Comparison of ENCODE assay signal across 28 cellular contexts in the genomic region with DNA sequence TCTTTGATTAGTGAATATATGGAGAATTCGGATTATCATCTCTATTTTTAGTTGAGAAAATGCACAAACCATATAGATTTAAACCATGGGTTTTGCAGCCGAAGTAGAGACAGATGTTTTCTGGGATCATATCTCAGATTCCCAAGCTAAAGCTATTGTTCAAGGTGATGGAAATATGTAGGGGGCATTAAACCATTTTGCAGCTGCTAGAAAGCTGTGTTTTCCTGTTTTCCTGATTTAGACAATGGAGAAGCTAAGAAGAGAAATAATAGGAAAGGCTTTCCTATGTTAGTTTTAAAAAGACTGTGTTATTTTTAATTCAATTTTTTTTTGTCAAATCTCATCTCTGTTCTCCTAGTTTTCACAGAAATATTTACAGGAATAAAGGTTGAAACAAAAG. TPM values are rescaled to one million over a fixed set of nuclear protein-coding genes. Genes with fewer than 3 reads are reported as not detected.
DNase-seq lines count a peak whose midpoint lies in the region; ATAC-seq, FAIRE-seq and TF ChIP-seq lines count a peak whose summit lies in the region.
"Had no signal": no experiment of that assay in that cellular context is flagged by ENCODE, and none has a peak within 500 bp of the region (broad histone marks: within the 10 kb centered on the region; RNA-seq: fewer than 3 reads in every experiment).

No MANE protein-coding gene starts in this region.

- H4K20me1 ChIP-seq in BLaER1 treated with 17β-estradiol and CSF1 and Interleukin-3, amounts not matched to agents 10 nM and 100 nM = peaks cover 0 to 63% (median 0%) of the 10 kb centered on the region in 11 experiments; a peak in 7 of 22 replicates
- H4K20me1 ChIP-seq in Loucy (ENCODE audit: insufficient read depth, low read length, poor library complexity, severe bottlenecking) = peaks cover 34% of the 10 kb centered on the region
- H4K20me1 ChIP-seq in endothelial cell of umbilical vein (replicated peaks; ENCODE audit: control insufficient read depth, extremely low read depth, insufficient read depth, low read length) = no peaks in the 10 kb centered on the region

- no peaks in the 10 kb centered on the region for H3K9me2 ChIP-seq in Loucy (replicated peaks; ENCODE audit: low read depth, low read length)

- H3K27ac ChIP-seq in heart left ventricle (peak overlapping the region in 7 of 12 donors; percentile 5 to 99 (median 41)), endothelial cell of umbilical vein (ENCODE audit: insufficient read depth, low read depth, low read length) (no peak overlapping the region), coronary artery (peak overlapping the region in 1 of 2 donors; percentile 23)
- no peak overlapping the region for H3K27ac ChIP-seq in BLaER1 treated with 17β-estradiol and CSF1 and Interleukin-3, amounts not matched to agents 10 nM and 100 nM
- H3K27ac ChIP-seq: A549 had no signal

- BruUV-seq in endothelial cell of umbilical vein (replicated peaks; lab: Mats Ljungman, UMichigan) = no TSS peak

- H3K79me2 ChIP-seq in Loucy (ENCODE audit: insufficient read depth, low read length) = peaks cover 63% of the 10 kb centered on the region
- peaks cover 48% of the 10 kb centered on the region for H3K79me2 ChIP-seq in endothelial cell of umbilical vein (ENCODE audit: control insufficient read depth, insufficient read depth, low read length)

- no peak for TF ChIP-seq CTCF in heart left ventricle (IDR thresholded peaks at IDR 0.05)
- TF ChIP-seq CTCF in Loucy (conservative IDR thresholded peaks at IDR 0.05; ENCODE audit: low read length) = no peak
- no peak for TF ChIP-seq CTCF in endothelial cell of umbilical vein (IDR thresholded peaks at IDR 0.05; ENCODE audit: extremely low read depth in 1 of 2, insufficient read depth in 1 of 2, low read depth in 1 of 2, low read length in 2 of 2)
- no peak for TF ChIP-seq CTCF in coronary artery (IDR thresholded peaks at IDR 0.05)

- no peak overlapping the region for H2AFZ ChIP-seq in Loucy (ENCODE audit: low read length)
- no peak overlapping the region for H2AFZ ChIP-seq in endothelial cell of umbilical vein (ENCODE audit: low read depth, low read length)
- H2AFZ ChIP-seq: GM23338 had no signal

- DNase-seq in heart left ventricle (no peak), Right ventricle myocardium inferior (ENCODE audit: missing footprints) (no peak), endothelial cell of umbilical vein (ENCODE audit: low read depth, low spot score) (peak; percentile 79), NCI-H2171 (lab: John Stamatoyannopoulos, UW) (no peak), coronary artery (ENCODE audit: low spot score) (no peak)
- DNase-seq: 8988T; ACHN; AML-193; BE2C; C1 segment of cervical spinal cord; Calu3; CD4-positive, alpha-beta memory T cell; COR-L47; DMS53; DMS79 treated with DMSO at 0.1 percent for 48 hours; GF-D8; H9 had no signal

- no peaks in the 10 kb centered on the region for H3K27me3 ChIP-seq in heart left ventricle
- H3K27me3 ChIP-seq in BLaER1 treated with 17β-estradiol and CSF1 and Interleukin-3, amounts not matched to agents 10 nM and 100 nM = no peaks in the 10 kb centered on the region
- H3K27me3 ChIP-seq in Loucy (ENCODE audit: insufficient read depth, low read length, poor library complexity, severe bottlenecking) = no peaks in the 10 kb centered on the region
- H3K27me3 ChIP-seq in endothelial cell of umbilical vein (ENCODE audit: control insufficient read depth in 2 of 2, insufficient read depth in 2 of 2, low read length in 2 of 2) = no peaks in the 10 kb centered on the region
- H3K27me3 ChIP-seq: BE2C had no signal

- H3F3A ChIP-seq in Loucy (ENCODE audit: low read depth) = no peaks in the 10 kb centered on the region

- CTCF ChIA-PET in endothelial cell of umbilical vein (lab: Charles Lee) = interaction anchor here (0.9 to 2.3 kb wide), 16 partner anchors 13 to 388 kb away, joined by 3 to 21 read pairs (median 4); no protein-coding TSS in a partner anchor

- H3K4me3 ChIP-seq in heart left ventricle = peak overlapping the region in 3 of 12 donors; percentile 9 to 61 (median 24)
- no peak overlapping the region for H3K4me3 ChIP-seq in BLaER1 treated with 17β-estradiol and CSF1 and Interleukin-3, amounts not matched to agents 10 nM and 100 nM
- peak overlapping the region; percentile 31 for H3K4me3 ChIP-seq in Loucy (ENCODE audit: low read length, poor library complexity, severe bottlenecking)
- H3K4me3 ChIP-seq in endothelial cell of umbilical vein (replicated peaks in 1 of 3; ENCODE audit: insufficient read depth in 1 of 3, low read depth in 1 of 3, low read length in 3 of 3) = no peak overlapping the region
- no peak overlapping the region for H3K4me3 ChIP-seq in coronary artery
- H3K4me3 ChIP-seq: A549, GM23338 had no signal

- no peaks in the 10 kb centered on the region for H3K9me3 ChIP-seq in heart left ventricle
- no peaks in the 10 kb centered on the region for H3K9me3 ChIP-seq in BLaER1 treated with 17β-estradiol and CSF1 and Interleukin-3, amounts not matched to agents 10 nM and 100 nM (replicated peaks in 1 of 11)
- H3K9me3 ChIP-seq in Loucy (ENCODE audit: insufficient read depth, low read depth, low read length) = no peaks in the 10 kb centered on the region
- no peaks in the 10 kb centered on the region for H3K9me3 ChIP-seq in endothelial cell of umbilical vein (replicated peaks; ENCODE audit: control insufficient read depth, insufficient read depth, low read length)
- H3K9me3 ChIP-seq: A549, BE2C had no signal

- H3K36me3 ChIP-seq in heart left ventricle (peaks cover 0 to 24% (median 0%) of the 10 kb centered on the region in 9 donors), Loucy (ENCODE audit: insufficient read depth, low read length) (no peaks in the 10 kb centered on the region; the same call in 1 of the 2 replicates), endothelial cell of umbilical vein (ENCODE audit: control insufficient read depth in 2 of 2, extremely low read depth in 1 of 2, insufficient read depth in 2 of 2, low read length in 2 of 2) (peaks cover 15 to 18% of the 10 kb centered on the region in 2 experiments)
- H3K36me3 ChIP-seq in BLaER1 treated with 17β-estradiol and CSF1 and Interleukin-3, amounts not matched to agents 10 nM and 100 nM = peaks cover 0 to 69% (median 40%) of the 10 kb centered on the region in 11 experiments; a peak in 13 of 22 replicates
- H3K36me3 ChIP-seq: BE2C had no signal

- POLR2A ChIA-PET in endothelial cell of umbilical vein (lab: Charles Lee) = interaction anchor here (0.6 to 2.2 kb wide), 4 partner anchors 23 to 270 kb away, joined by 4 to 9 read pairs (median 4); no protein-coding TSS in a partner anchor

- H3K4me2 ChIP-seq in BLaER1 treated with 17β-estradiol and CSF1 and Interleukin-3, amounts not matched to agents 10 nM and 100 nM = peak overlapping the region in 6 of 11 experiments; percentile 92 to 99 (median 99); a peak in 8 of 22 replicates
- H3K4me2 ChIP-seq in Loucy (ENCODE audit: low read depth, low read length, poor library complexity, severe bottlenecking) = peak overlapping the region; percentile 95
- H3K4me2 ChIP-seq in endothelial cell of umbilical vein (ENCODE audit: insufficient read depth, low read length) = peak overlapping the region; percentile 44
- H3K4me2 ChIP-seq: A549, GM23338 had no signal

- intact Hi-C loops in heart left ventricle (cut with DNase I) (loop anchor here in 2 of 10 donors (5.0 to 10.0 kb wide), 3 partner anchors 55 to 122 kb away; no protein-coding TSS in a partner anchor), Right ventricle myocardium inferior (cut with DNase I) (loop anchor here (5.0 to 10.0 kb wide), 2 partner anchors 82 to 125 kb away; no protein-coding TSS in a partner anchor), endothelial cell of umbilical vein (cut with micrococcal nuclease) (loop anchor here (10.0 kb wide), 1 partner anchor 1775 kb away; a partner anchor contains a TSS)

- dilution Hi-C loops in endothelial cell of umbilical vein (cut with MboI; ENCODE audit: extremely low pct_ligation_motif_present, low sequenced_read_pairs) = no loop called here

- H3K9me1 ChIP-seq in endothelial cell of umbilical vein (replicated peaks; ENCODE audit: control insufficient read depth, extremely low read depth, insufficient read depth, low read length) = no peaks in the 10 kb centered on the region

- TF ChIP-seq POLR2A in heart left ventricle (IDR thresholded peaks at IDR 0.05) = no peak
- no peak for TF ChIP-seq POLR2A in endothelial cell of umbilical vein (IDR thresholded peaks at IDR 0.05; ENCODE audit: low read depth, low read length)

- ATAC-seq in heart left ventricle = no peak
- no peak for ATAC-seq in Right ventricle myocardium inferior
- ATAC-seq in HG03354 (IDR thresholded peaks at IDR 0.05; ENCODE audit: poor library complexity, severe bottlenecking, unreplicated experiment) = no peak
- ATAC-seq: A549, GM23338, HCT116 had no signal

- FAIRE-seq in endothelial cell of umbilical vein (lab: Jason Lieb, UNC) = peak; percentile 76
- FAIRE-seq: A549, GM12891, GM18507 had no signal

- WGBS in heart left ventricle, 4 donors = 48 to 68% (median 57%) methylated on average over 2 of the region's 2 CpGs

- peaks cover 0 to 50% (median 24%) of the 10 kb centered on the region in 12 donors for H3K4me1 ChIP-seq in heart left ventricle
- peaks cover 25 to 74% (median 56%) of the 10 kb centered on the region in 10 experiments for H3K4me1 ChIP-seq in BLaER1 treated with 17β-estradiol and CSF1 and Interleukin-3, amounts not matched to agents 10 nM and 100 nM
- peaks cover 49% of the 10 kb centered on the region for H3K4me1 ChIP-seq in Loucy (ENCODE audit: insufficient read depth, low read length, poor library complexity, severe bottlenecking)
- H3K4me1 ChIP-seq in endothelial cell of umbilical vein (ENCODE audit: control insufficient read depth, extremely low read depth, insufficient read depth, low read length) = peaks cover 50% of the 10 kb centered on the region
- H3K4me1 ChIP-seq: A549, BE2C had no signal

- H3K9ac ChIP-seq in BLaER1 treated with 17β-estradiol and CSF1 and Interleukin-3, amounts not matched to agents 10 nM and 100 nM = no peak overlapping the region
- no peak overlapping the region for H3K9ac ChIP-seq in Loucy (ENCODE audit: low read depth, low read length, poor library complexity, severe bottlenecking)
- H3K9ac ChIP-seq in endothelial cell of umbilical vein (replicated peaks; ENCODE audit: extremely low read depth, insufficient read depth, low read length) = peak overlapping the region; percentile 30

RNA-seq across cellular contexts. Expression of a gene that starts 6.2 kb away (rescaled TPM):
- total RNA-seq in heart left ventricle (100 to 1,000 TPM in 1 of 9 donors, 10 to 100 TPM in 8; 29.6 to 110 (median 45.7) TPM), Right ventricle myocardium inferior (43.5 TPM), endothelial cell of umbilical vein (346 and 413 TPM in 2 replicates)
- polyA plus RNA-seq in heart left ventricle (10 to 100 TPM in 1 of 2 donors, 1 to 10 TPM in 1; 9.2 to 40.2 TPM), endothelial cell of umbilical vein (180 and 182 TPM in 2 replicates)
- polyA plus RNA-seq in endothelial cell of umbilical vein (2011; cell fraction: cytosol; rRNA removed) = 161 TPM in 2 replicates
- 223 and 228 TPM in 2 replicates for polyA plus RNA-seq in endothelial cell of umbilical vein (2011; cell fraction: nucleus; rRNA removed)
- 238 and 281 TPM in 2 replicates for polyA plus RNA-seq in endothelial cell of umbilical vein (2012)
- 380 and 445 TPM in 2 replicates for polyA minus RNA-seq in endothelial cell of umbilical vein
- polyA minus RNA-seq in endothelial cell of umbilical vein (2011; cell fraction: cytosol; rRNA and poly(A)+ RNA removed) = not detected
- polyA minus RNA-seq in endothelial cell of umbilical vein (2011; cell fraction: nucleus; rRNA and poly(A)+ RNA removed) = 156 and 158 TPM in 2 replicates
- total RNA-seq: Calu3, G401, GM23338, H4, H9 had no signal
- polyA plus RNA-seq: A549 had no signal

RNA-seq across cellular contexts. Expression of a gene that starts 30.5 kb away (rescaled TPM):
- total RNA-seq in heart left ventricle = 10 to 100 TPM; 12.4 to 70.9 (median 19.9) TPM
- polyA plus RNA-seq in heart left ventricle = 10 to 100 TPM in 1 of 2 donors, 1 to 10 TPM in 1; 8.2 to 24.0 TPM
- total RNA-seq in Right ventricle myocardium inferior = 17.4 TPM
- total RNA-seq in endothelial cell of umbilical vein = 20.3 and 28.0 TPM in 2 replicates
- polyA plus RNA-seq in endothelial cell of umbilical vein = 17.1 and 25.3 TPM in 2 replicates
- 6.9 and 8.9 TPM in 2 replicates for polyA plus RNA-seq in endothelial cell of umbilical vein (2011; cell fraction: cytosol; rRNA removed)
- polyA plus RNA-seq in endothelial cell of umbilical vein (2011; cell fraction: nucleus; rRNA removed) = 8.1 and 8.4 TPM in 2 replicates
- polyA plus RNA-seq in endothelial cell of umbilical vein (2012) = 7.2 and 9.7 TPM in 2 replicates
- polyA minus RNA-seq in endothelial cell of umbilical vein = 11.0 and 11.7 TPM in 2 replicates
- polyA minus RNA-seq in endothelial cell of umbilical vein (2011; cell fraction: cytosol; rRNA and poly(A)+ RNA removed) = not detected
- 5.9 and 8.9 TPM in 2 replicates for polyA minus RNA-seq in endothelial cell of umbilical vein (2011; cell fraction: nucleus; rRNA and poly(A)+ RNA removed)
- total RNA-seq: Calu3, G401 had no signal

RNA-seq across cellular contexts. Expression of a gene that starts 44.8 kb away (rescaled TPM):
- total RNA-seq in heart left ventricle (under 1 TPM in 1 of 9 donors, not detected in 8; 0.28 TPM), Right ventricle myocardium inferior (not detected), endothelial cell of umbilical vein (not detected in 2 replicates)
- polyA plus RNA-seq in heart left ventricle (not detected), endothelial cell of umbilical vein (not detected in 2 replicates)
- polyA plus RNA-seq in endothelial cell of umbilical vein (2011; cell fraction: cytosol; rRNA removed) = not detected in 2 replicates
- not detected in 2 replicates for polyA plus RNA-seq in endothelial cell of umbilical vein (2011; cell fraction: nucleus; rRNA removed)
- not detected in 2 replicates for polyA plus RNA-seq in endothelial cell of umbilical vein (2012)
- not detected in 2 replicates for polyA minus RNA-seq in endothelial cell of umbilical vein
- not detected for polyA minus RNA-seq in endothelial cell of umbilical vein (2011; cell fraction: cytosol; rRNA and poly(A)+ RNA removed)
- not detected in 2 replicates for polyA minus RNA-seq in endothelial cell of umbilical vein (2011; cell fraction: nucleus; rRNA and poly(A)+ RNA removed)
- total RNA-seq: Calu3; CD4-positive, alpha-beta memory T cell; Daoy; G401; GM23338; H4; H9 had no signal
- polyA plus RNA-seq: CD4-positive, alpha-beta memory T cell; GM23338 had no signal

Comparison
In these comparisons a context has a peak if more than half of its experiments do, and no peak if none do; other contexts are left out.
1. H3K27ac ChIP-seq: peak in heart left ventricle (7 of 12); none in BLaER1 treated with 17β-estradiol and CSF1 and Interleukin-3, amounts not matched to agents 10 nM and 100 nM (0 of 11) and endothelial cell of umbilical vein (single experiment).
2. H3K4me2 ChIP-seq: peak in every context shown above with its lines; median percentile 99 in BLaER1 treated with 17β-estradiol and CSF1 and Interleukin-3, amounts not matched to agents 10 nM and 100 nM; 95 in Loucy; 44 in endothelial cell of umbilical vein.